ENCODE assay signal across 18 cellular contexts in the genomic region with DNA sequence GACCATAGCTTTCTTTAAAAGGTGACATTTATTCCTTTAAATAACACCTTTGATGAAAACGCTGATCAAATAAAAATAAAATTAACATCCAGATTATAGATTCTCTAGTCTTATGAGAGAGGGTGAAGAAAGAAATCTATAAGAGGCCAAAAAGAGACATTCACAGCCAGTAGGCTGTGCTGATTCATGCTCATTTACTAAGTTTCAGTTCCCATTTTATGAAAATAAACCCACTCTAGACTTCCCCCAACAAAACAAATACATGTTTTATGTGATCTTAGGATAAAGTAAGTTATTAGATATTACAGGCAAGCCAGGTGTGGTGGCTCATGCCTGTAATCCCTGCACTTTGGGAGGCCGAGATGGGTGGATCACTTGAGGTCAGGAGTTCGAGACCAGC. TPM values are rescaled to one million over a fixed set of nuclear protein-coding genes. Genes with fewer than 3 reads are reported as not detected.
DNase-seq lines count a peak whose midpoint lies in the region; ATAC-seq, FAIRE-seq and TF ChIP-seq lines count a peak whose summit lies in the region.
"Had no signal": no experiment of that assay in that cellular context is flagged by ENCODE, and none has a peak within 500 bp of the region (broad histone marks: within the 10 kb centered on the region; RNA-seq: fewer than 3 reads in every experiment).

No MANE protein-coding gene starts in this region.

- no peak overlapping the region; the same call in 1 of the 2 replicates for H3K4me2 ChIP-seq in OCI-LY7 (ENCODE audit: low read length)

- no peak overlapping the region for H2AFZ ChIP-seq in OCI-LY7 (ENCODE audit: low read length)

- no TSS peak for BruUV-seq in OCI-LY7 (replicated peaks; lab: Mats Ljungman, UMichigan)

- H3K4me1 ChIP-seq in OCI-LY7 (ENCODE audit: insufficient read depth, low read length, poor library complexity, severe bottlenecking), result peaks cover 7% of the 10 kb centered on the region

- no peak overlapping the region for H3K27ac ChIP-seq in OCI-LY7 (ENCODE audit: low read depth, low read length, poor library complexity, severe bottlenecking)

- CTCF ChIA-PET in OCI-LY7 (lab: Charles Lee; ENCODE audit: unreplicated experiment), result no interaction called here

- H3K4me3 ChIP-seq in OCI-LY7 (ENCODE audit: low read depth, low read length, poor library complexity, severe bottlenecking), result no peak overlapping the region
- H3K4me3 ChIP-seq: cardiac muscle cell had no signal

- H3K36me3 ChIP-seq in OCI-LY7 (ENCODE audit: insufficient read depth, low read length), result no peaks in the 10 kb centered on the region
- H3K36me3 ChIP-seq: cardiac muscle cell had no signal

- FAIRE-seq in urothelium cell line (lab: Jason Lieb, UNC), result no peak

- ATAC-seq in GM18520 (IDR thresholded peaks at IDR 0.05; ENCODE audit: unreplicated experiment), result peak; percentile 76
- peak; percentile 94 for ATAC-seq in GM21526 (IDR thresholded peaks at IDR 0.05; ENCODE audit: low FRiP score, unreplicated experiment)
- peak; percentile 91 for ATAC-seq in HG03159 (IDR thresholded peaks at IDR 0.05; ENCODE audit: unreplicated experiment)

- no peaks in the 10 kb centered on the region for H3K9me3 ChIP-seq in OCI-LY7 (ENCODE audit: low read length)

- H3K9me2 ChIP-seq in OCI-LY7 (ENCODE audit: insufficient read depth, low read length), result no peaks in the 10 kb centered on the region

- TF ChIP-seq CTCF in OCI-LY7 (conservative IDR thresholded peaks at IDR 0.05; ENCODE audit: low read length), result no peak

- DNase-seq in OCI-LY7 (ENCODE audit: low spot score) (peak; percentile 27), DMS 273 (lab: John Stamatoyannopoulos, UW; ENCODE audit: unreplicated experiment) (no peak), NCI-H187 treated with DMSO at 0.1 percent for 48 hours (lab: John Stamatoyannopoulos, UW) (no peak), urothelium cell line (ENCODE audit: low spot score) (no peak)
- no peak for DNase-seq in stimulated activated CD8-positive, alpha-beta memory T cell treated with anti-CD3 and anti-CD28 coated beads, Interleukin-4, amount 100 ng/mL, for 48 hours
- DNase-seq: activated CD4-positive, alpha-beta T cell treated with anti-CD3 and anti-CD28 coated beads, Interleukin-2, amount 50 U/mL, for 4 hours; activated gamma-delta T cell; C1 segment of cervical spinal cord; erythroblast; mesendoderm; NCI-H1105; stimulated activated CD4-positive, alpha-beta T cell treated with anti-CD3 and anti-CD28 coated beads, Interleukin-1b, Interleukin-23, amount 100 ng/mL, for 48 hours; stimulated activated naive CD4-positive, alpha-beta T cell had no signal

- H4K20me1 ChIP-seq in OCI-LY7 (ENCODE audit: insufficient read depth, low read length), result no peaks in the 10 kb centered on the region

- H3K79me2 ChIP-seq in OCI-LY7 (ENCODE audit: insufficient read depth, low read depth, low read length), result no peaks in the 10 kb centered on the region

- POLR2A ChIA-PET in OCI-LY7 (lab: Charles Lee), result no interaction called here

- intact Hi-C loops in OCI-LY7 (cut with micrococcal nuclease; ENCODE audit: unreplicated experiment), result no loop called here

RNA-seq across cellular contexts. Expression of a gene that starts 21.1 kb away (rescaled TPM):
- total RNA-seq in OCI-LY7 (2014; rRNA removed; shearing (Covaris generic)), result not detected in 2 replicates
- total RNA-seq in OCI-LY7 (2022), result not detected in 2 replicates
- total RNA-seq: G401 had no signal
